ENCODE assay signal across 8 cellular contexts in the genomic region with DNA sequence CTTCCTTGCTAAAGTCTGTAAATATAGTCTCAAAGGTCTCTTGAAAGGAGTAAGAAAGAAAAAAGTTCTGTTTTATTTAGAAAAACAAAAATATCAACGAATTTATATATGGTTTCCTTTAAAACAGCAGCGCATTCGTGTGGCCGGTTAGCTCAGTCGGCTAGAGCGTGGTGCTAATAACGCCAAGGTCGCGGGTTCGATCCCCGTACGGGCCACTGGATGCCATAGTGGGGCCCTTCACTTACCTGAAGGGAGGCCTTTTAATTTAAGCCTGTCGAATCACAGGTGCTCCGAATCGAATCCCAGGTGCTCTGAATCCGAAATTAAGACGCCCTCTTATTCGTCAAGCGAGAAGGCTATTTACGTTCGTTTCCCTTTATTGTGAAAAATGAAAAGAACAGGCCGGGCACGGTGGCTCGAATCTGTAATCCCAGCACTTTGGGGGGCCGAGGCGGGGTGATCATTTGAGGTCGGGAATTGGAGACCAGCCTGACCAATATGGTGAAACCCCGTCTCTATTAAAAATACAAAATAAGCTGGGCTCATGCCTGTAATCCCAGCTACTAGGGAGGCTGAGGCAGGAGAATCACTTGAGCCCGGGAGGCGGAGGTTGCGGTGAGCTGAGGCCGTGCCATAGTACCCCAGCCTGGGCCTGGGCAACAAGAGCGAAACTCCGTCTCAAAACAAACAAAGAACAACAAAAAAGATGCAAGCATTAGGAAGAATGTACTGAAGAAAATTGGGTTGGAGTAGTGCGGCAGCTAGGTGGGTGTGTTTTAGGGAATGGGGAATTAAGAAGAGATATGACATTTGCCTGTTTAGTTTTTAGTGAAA.
DNase-seq lines count a peak whose midpoint lies in the region; ATAC-seq, FAIRE-seq and TF ChIP-seq lines count a peak whose summit lies in the region.

No MANE protein-coding gene starts in this region.

- peak overlapping the region; percentile 84 for H3K4me2 ChIP-seq in astrocyte (ENCODE audit: low read length)

- DNase-seq in COLO829 (ENCODE audit: low spot score): peak; percentile 92
- DNase-seq in HL-60 (ENCODE audit: low read depth in 1 of 2, low spot score in 1 of 2): peak; percentile 45 to 70
- peak; percentile 70 for DNase-seq in OCI-M2 (lab: John Stamatoyannopoulos, UW; ENCODE audit: unreplicated experiment)
- DNase-seq in astrocyte (ENCODE audit: low read depth): peak; percentile 82
- no peak for DNase-seq in left lung
- DNase-seq in suprapubic skin (ENCODE audit: low spot score in 2 of 2): no peak
- DNase-seq in effector CD4-positive, alpha-beta T cell: no peak

- H3K27me3 ChIP-seq in HL-60 (ENCODE audit: insufficient read depth, poor library complexity, severe bottlenecking): no peaks in the 10 kb centered on the region
- H3K27me3 ChIP-seq in astrocyte (ENCODE audit: insufficient read depth, low read length): no peaks in the 10 kb centered on the region
- H3K27me3 ChIP-seq in left lung: peaks cover 64 to 100% of the 10 kb centered on the region in 2 donors
- peaks cover 89% of the 10 kb centered on the region for H3K27me3 ChIP-seq in suprapubic skin

- intact Hi-C loops in left lung (cut with DNase I): no loop called here

- ATAC-seq in left lung (peak; percentile 59), HG02571 (IDR thresholded peaks at IDR 0.05; ENCODE audit: unreplicated experiment) (no peak)

- H3K4me3 ChIP-seq in HL-60 (replicated peaks; ENCODE audit: insufficient read depth, low read length) (peak overlapping the region; percentile 46), astrocyte (ENCODE audit: insufficient read depth, low read depth, low read length) (peak overlapping the region; percentile 46), left lung (no peak overlapping the region), suprapubic skin (peak overlapping the region; percentile 18)

- H3K27ac ChIP-seq in HL-60 (replicated peaks) (peak overlapping the region; percentile 34), astrocyte (ENCODE audit: low read depth, low read length) (no peak overlapping the region), left lung (no peak overlapping the region), suprapubic skin (no peak overlapping the region)

- H3K27me3 Mint-ChIP-seq in astrocyte (ENCODE audit: low read depth, unreplicated experiment): peaks cover 10% of the 10 kb centered on the region

- no peak for TF ChIP-seq POLR2A in suprapubic skin (IDR thresholded peaks at IDR 0.05)

- H3K79me2 ChIP-seq in astrocyte (ENCODE audit: insufficient read depth, low read length): no peaks in the 10 kb centered on the region

- H3K4me1 ChIP-seq in astrocyte (ENCODE audit: insufficient read depth, low read length): peaks cover 20% of the 10 kb centered on the region
- H3K4me1 ChIP-seq in left lung: peaks cover 0 to 10% of the 10 kb centered on the region in 2 donors
- H3K4me1 ChIP-seq in suprapubic skin: peaks cover 18% of the 10 kb centered on the region

- FAIRE-seq in astrocyte (lab: Jason Lieb, UNC): no peak

- TF ChIP-seq CTCF in HL-60 (IDR thresholded peaks at IDR 0.05; ENCODE audit: insufficient read depth, low read length) (no peak), astrocyte (IDR thresholded peaks at IDR 0.05; ENCODE audit: insufficient read depth, low read depth, low read length) (no peak), left lung (IDR thresholded peaks at IDR 0.05) (no peak), suprapubic skin (IDR thresholded peaks at IDR 0.05) (no peak)

- H3K9me3 ChIP-seq in astrocyte (ENCODE audit: insufficient read depth, low read depth, low read length) (no peaks in the 10 kb centered on the region), left lung (no peaks in the 10 kb centered on the region), suprapubic skin (no peaks in the 10 kb centered on the region)

- peaks cover 3% of the 10 kb centered on the region for H4K20me1 ChIP-seq in astrocyte (ENCODE audit: insufficient read depth, low read length)

- H3K36me3 ChIP-seq in astrocyte (ENCODE audit: insufficient read depth, low read length) (no peaks in the 10 kb centered on the region), left lung (no peaks in the 10 kb centered on the region), suprapubic skin (no peaks in the 10 kb centered on the region)

- WGBS in suprapubic skin: 6% methylated on average over 35 of the region's 35 CpGs

- H2AFZ ChIP-seq in astrocyte (ENCODE audit: low read depth, low read length): peak overlapping the region; percentile 14

- no peak for TF ChIP-seq EP300 in suprapubic skin (IDR thresholded peaks at IDR 0.05)

- H3K9ac ChIP-seq in astrocyte (ENCODE audit: low read length): peak overlapping the region; percentile 13

- H3K36me3 Mint-ChIP-seq in astrocyte (ENCODE audit: low read depth, unreplicated experiment): no peaks in the 10 kb centered on the region

- H3K27ac Mint-ChIP-seq in astrocyte (ENCODE audit: unreplicated experiment): peak overlapping the region; percentile 73

- H3K4me3 Mint-ChIP-seq in astrocyte (ENCODE audit: unreplicated experiment): peak overlapping the region; percentile 88

- H3K4me1 Mint-ChIP-seq in astrocyte (ENCODE audit: low read depth, unreplicated experiment): peaks cover 7% of the 10 kb centered on the region

- H3K9me3 Mint-ChIP-seq in astrocyte (ENCODE audit: unreplicated experiment): peaks cover 5% of the 10 kb centered on the region

Comparison
In these comparisons a context has a peak if more than half of its experiments do, and no peak if none do; other contexts are left out.
1. DNase-seq: peak in COLO829 (single experiment), HL-60 (2 of 2), OCI-M2 (single experiment) and astrocyte (single experiment); none in left lung (0 of 2), suprapubic skin (0 of 2) and effector CD4-positive, alpha-beta T cell (single experiment).
2. H3K4me3 ChIP-seq: peak in HL-60 (single experiment), astrocyte (single experiment) and suprapubic skin (single experiment); none in left lung (0 of 2).